In genomic region chr1:229192031-229192430, GRCh38 we compare ENCODE assay signal across 15 cellular contexts.
DNase-seq lines count a peak whose midpoint lies in the region; ATAC-seq and TF ChIP-seq lines count a peak whose summit lies in the region.
"Had no signal": no experiment of that assay in that cellular context is flagged by ENCODE, and none has a peak within 500 bp of the region (broad histone marks: within the 10 kb centered on the region; RNA-seq: fewer than 3 reads in every experiment).

No MANE protein-coding gene starts in this region.

- H3K9me3 ChIP-seq in HEK293 (ENCODE audit: control insufficient read depth, insufficient read depth, low read depth, low read length), result no peaks in the 10 kb centered on the region
- no peaks in the 10 kb centered on the region for H3K9me3 ChIP-seq in esophagus squamous epithelium
- no peaks in the 10 kb centered on the region for H3K9me3 ChIP-seq in suprapubic skin
- H3K9me3 ChIP-seq: ascending aorta had no signal

- ATAC-seq in GM18868 (IDR thresholded peaks at IDR 0.05; ENCODE audit: unreplicated experiment), result no peak
- ATAC-seq: HCT116 had no signal

- H3K4me3 ChIP-seq in HEK293 (ENCODE audit: low read depth, low read length) (no peak overlapping the region), esophagus squamous epithelium (no peak overlapping the region), suprapubic skin (no peak overlapping the region), dorsolateral prefrontal cortex (no peak overlapping the region)
- H3K4me3 ChIP-seq: ascending aorta had no signal

- intact Hi-C loops in esophagus squamous epithelium (cut with DNase I), result no loop called here
- intact Hi-C loops in dorsolateral prefrontal cortex (cut with DNase I), result no loop called here

- DNase-seq in AG08395 (ENCODE audit: low spot score) (peak; percentile 45), SIG-M5 treated with dmso at 0.1 percent for 504 hours (lab: John Stamatoyannopoulos, UW; ENCODE audit: unreplicated experiment) (peak; percentile 86), glomerular visceral epithelial cell (ENCODE audit: extremely low spot score) (peak; percentile 8), esophagus squamous epithelium (lab: John Stamatoyannopoulos, UW) (no peak), suprapubic skin (ENCODE audit: low spot score in 2 of 2) (no peak), dorsolateral prefrontal cortex (no peak)
- DNase-seq: activated CD4-positive, alpha-beta memory T cell treated with anti-CD3 and anti-CD28 coated beads, Interleukin-2, amount 10 ng/mL, durations not matched to agents 7 days and 5 days; Kasumi-1; NCI-H446; stimulated activated CD4-positive, alpha-beta T cell treated with anti-CD3 and anti-CD28 coated beads, Interleukin-1b, Interleukin-23, amount 100 ng/mL, for 48 hours had no signal

- 17 to 18% methylated on average over 1 of the region's 1 CpG for WGBS in esophagus squamous epithelium, 2 donors
- 16% methylated on average over 1 of the region's 1 CpG for WGBS in suprapubic skin

- POLR2A ChIA-PET in HEK293 (lab: Yijun Ruan, JAX), result interaction anchor here (0.6 kb wide), 1 partner anchor 9 kb away, joined by 3 read pairs; no protein-coding TSS in a partner anchor

- H3K27ac ChIP-seq in HEK293 (ENCODE audit: extremely low read depth, low read depth, low read length) (no peak overlapping the region), esophagus squamous epithelium (no peak overlapping the region), suprapubic skin (no peak overlapping the region), dorsolateral prefrontal cortex (no peak overlapping the region)
- H3K27ac ChIP-seq: ascending aorta, C4-2B had no signal

- H3K4me1 ChIP-seq in HEK293 (ENCODE audit: control insufficient read depth, insufficient read depth, low read length) (peaks cover 4% of the 10 kb centered on the region; the same call in 1 of the 2 replicates), esophagus squamous epithelium (peaks cover 0 to 4% (median 0%) of the 10 kb centered on the region in 3 donors), suprapubic skin (peaks cover 10% of the 10 kb centered on the region)
- H3K4me1 ChIP-seq: ascending aorta had no signal

- H3K27me3 ChIP-seq in esophagus squamous epithelium, result no peaks in the 10 kb centered on the region
- H3K27me3 ChIP-seq in suprapubic skin, result no peaks in the 10 kb centered on the region
- H3K27me3 ChIP-seq in dorsolateral prefrontal cortex, result no peaks in the 10 kb centered on the region
- H3K27me3 ChIP-seq: ascending aorta had no signal

- TF ChIP-seq CTCF in HEK293 (tag by site-specific recombination; IDR thresholded peaks at IDR 0.05) (no peak), esophagus squamous epithelium (IDR thresholded peaks at IDR 0.05) (no peak), suprapubic skin (IDR thresholded peaks at IDR 0.05) (no peak), dorsolateral prefrontal cortex (IDR thresholded peaks at IDR 0.05 in 54 of 56, conservative IDR thresholded peaks at IDR 0.05 in 2 of 56; ENCODE audit: low read depth in 1 of 56, partially characterized antibody in 56 of 56) (no peak)

- CTCF ChIA-PET in HEK293 (lab: Yijun Ruan, JAX), result interaction anchor here (1.6 kb wide), 1 partner anchor 9 kb away, joined by 4 read pairs; no protein-coding TSS in a partner anchor

- TF ChIP-seq EP300 in suprapubic skin (IDR thresholded peaks at IDR 0.05), result no peak

- TF ChIP-seq POLR2A in esophagus squamous epithelium (IDR thresholded peaks at IDR 0.05) (no peak), suprapubic skin (IDR thresholded peaks at IDR 0.05) (no peak)

- H3K36me3 ChIP-seq in HEK293 (ENCODE audit: control insufficient read depth in 2 of 2, insufficient read depth in 1 of 2, low read length in 2 of 2) (no peaks in the 10 kb centered on the region), esophagus squamous epithelium (no peaks in the 10 kb centered on the region), suprapubic skin (no peaks in the 10 kb centered on the region)
- H3K36me3 ChIP-seq: ascending aorta had no signal

TF ChIP-seq in HEK293, 187 proteins besides CTCF, POLR2A, EP300 and RAD21:
- TF ChIP-seq GLI2 (tag by site-specific recombination; IDR thresholded peaks at IDR 0.05; ENCODE audit: borderline replicate concordance, low read depth) (no peak), ZNF654 (tag by site-specific recombination; IDR thresholded peaks at IDR 0.05; ENCODE audit: low read depth) (no peak), ZNF324 (tag by site-specific recombination; IDR thresholded peaks at IDR 0.05) (no peak), KLF16 (tag by site-specific recombination; IDR thresholded peaks at IDR 0.05) (no peak), ZBTB17 (tag by site-specific recombination; IDR thresholded peaks at IDR 0.05) (no peak), ZNF239 (tag by site-specific recombination; IDR thresholded peaks at IDR 0.05) (no peak), HIC1 (tag by site-specific recombination; IDR thresholded peaks at IDR 0.05) (no peak), ZNF394 (tag by site-specific recombination; IDR thresholded peaks at IDR 0.05; ENCODE audit: borderline replicate concordance) (no peak), ZFP3 (tag by site-specific recombination; IDR thresholded peaks at IDR 0.05; ENCODE audit: low read depth) (no peak), SALL2 (tag by site-specific recombination; IDR thresholded peaks at IDR 0.05; ENCODE audit: borderline replicate concordance) (no peak), PRDM6 (tag by site-specific recombination; IDR thresholded peaks at IDR 0.05) (peak; percentile 53; the same call in 1 of the 2 replicates), FEZF1 (tag by site-specific recombination; IDR thresholded peaks at IDR 0.05) (no peak), SP7 (tag by site-specific recombination; IDR thresholded peaks at IDR 0.05) (0 out of 2 replicates have a peak, but pooled peaks have one; percentile 17), ZBTB21 (tag by site-specific recombination; IDR thresholded peaks at IDR 0.05) (no peak), ZNF843 (tag by site-specific recombination; IDR thresholded peaks at IDR 0.05) (no peak), ZBTB48 (tag by site-specific recombination; IDR thresholded peaks at IDR 0.05) (no peak), ZNF623 (tag by site-specific recombination; IDR thresholded peaks at IDR 0.05) (no peak), BCL11B (tag by site-specific recombination; IDR thresholded peaks at IDR 0.05; ENCODE audit: low read depth) (no peak), ZNF529 (tag by site-specific recombination; IDR thresholded peaks at IDR 0.05; ENCODE audit: insufficient replicate concordance) (peak; percentile 5), ZNF701 (tag by site-specific recombination; IDR thresholded peaks at IDR 0.05) (no peak), ZNF629 (tag by site-specific recombination; IDR thresholded peaks at IDR 0.05) (no peak), SETDB1 (IDR thresholded peaks at IDR 0.05; ENCODE audit: insufficient read length, low read length) (no peak), ELK4 (IDR thresholded peaks at IDR 0.05; ENCODE audit: borderline replicate concordance, low read depth, low read length) (no peak)

Comparison
In these comparisons a context has a peak if more than half of its experiments do, and no peak if none do; other contexts are left out.
1. DNase-seq: peak in AG08395 (single experiment), SIG-M5 treated with dmso at 0.1 percent for 504 hours (single experiment) and glomerular visceral epithelial cell (single experiment); none in esophagus squamous epithelium (single experiment), suprapubic skin (0 of 2) and dorsolateral prefrontal cortex (0 of 10).